8 cellular contexts compared by ENCODE assay signal in genomic region chr12:9707864-9708808, GRCh38. TPM values are rescaled to one million over a fixed set of nuclear protein-coding genes. Genes with fewer than 3 reads are reported as not detected.
DNase-seq lines count a peak whose midpoint lies in the region; ATAC-seq and TF ChIP-seq lines count a peak whose summit lies in the region.

No MANE protein-coding gene starts in this region.

- WGBS in sigmoid colon, 2 donors, result 49 to 59% methylated on average over 12 of the region's 12 CpGs

- CTCF ChIA-PET in Caco-2 (lab: Charles Lee), result interaction anchor here (0.5 to 1.6 kb wide), 10 partner anchors 38 to 759 kb away, joined by 3 to 9 read pairs (median 4); partner anchors contain the start of genes CLEC2D and M6PR

- peak; percentile 54 to 64 for DNase-seq in Caco-2
- DNase-seq in HL-60 (ENCODE audit: low read depth in 1 of 2, low spot score in 1 of 2), result peak; percentile 36 to 74
- DNase-seq in activated gamma-delta T cell treated with anti-CD3 and anti-CD28 coated beads, Interleukin-2, amount 50 U/mL, for 16 hours (ENCODE audit: low read depth), result peak; percentile 56
- peak in 41 of 42 donors; percentile 21 to 80 (median 58) for DNase-seq in head of caudate nucleus
- DNase-seq in sigmoid colon, result no peak
- DNase-seq in NCI-H524 treated with DMSO at 0.1 percent for 48 hours (lab: John Stamatoyannopoulos, UW), result no peak

- H3K4me1 Mint-ChIP-seq in Caco-2 (ENCODE audit: low read depth, unreplicated experiment), result peaks cover 9% of the 10 kb centered on the region

- H3K27ac ChIP-seq in HL-60 (replicated peaks), result peak overlapping the region; percentile 27; the same call in 1 of the 2 replicates
- no peak overlapping the region for H3K27ac ChIP-seq in sigmoid colon

- no peak overlapping the region for H3K4me3 Mint-ChIP-seq in Caco-2 (ENCODE audit: unreplicated experiment)

- no peak overlapping the region for H3K4me3 ChIP-seq in Caco-2 (ENCODE audit: low read depth, low read length)
- no peak overlapping the region for H3K4me3 ChIP-seq in HL-60 (replicated peaks; ENCODE audit: insufficient read depth, low read length)
- no peak overlapping the region for H3K4me3 ChIP-seq in sigmoid colon

- POLR2A ChIA-PET in Caco-2 (lab: Charles Lee), result no interaction called here

- H3K4me1 ChIP-seq in Caco-2 (peaks cover 4% of the 10 kb centered on the region), sigmoid colon (no peaks in the 10 kb centered on the region)

- no peaks in the 10 kb centered on the region for H3K9me3 ChIP-seq in Caco-2
- H3K9me3 ChIP-seq in sigmoid colon, result peaks cover 0 to 4% (median 0%) of the 10 kb centered on the region in 4 donors

- BruUV-seq in Caco-2 (replicated peaks; lab: Mats Ljungman, UMichigan), result no TSS peak

- intact Hi-C loops in Caco-2 (cut with micrococcal nuclease; ENCODE audit: unreplicated experiment) (loop anchor here (1.0 to 5.0 kb wide), 4 partner anchors 74 to 377 kb away; no protein-coding TSS in a partner anchor), head of caudate nucleus (cut with DNase I) (loop anchor here (5.0 kb wide), 1 partner anchor 71 kb away; no protein-coding TSS in a partner anchor), sigmoid colon (cut with DNase I) (loop anchor here (2.0 to 10.0 kb wide), 2 partner anchors 73 to 377 kb away; no protein-coding TSS in a partner anchor)

- no peaks in the 10 kb centered on the region for H3K9me3 Mint-ChIP-seq in Caco-2 (ENCODE audit: unreplicated experiment)

- H3K27me3 ChIP-seq in Caco-2 (replicated peaks; ENCODE audit: control insufficient read depth, insufficient read depth, low read length) (no peaks in the 10 kb centered on the region), HL-60 (ENCODE audit: insufficient read depth, poor library complexity, severe bottlenecking) (no peaks in the 10 kb centered on the region), sigmoid colon (no peaks in the 10 kb centered on the region)

- no peaks in the 10 kb centered on the region for H3K27me3 Mint-ChIP-seq in Caco-2 (ENCODE audit: insufficient read depth, unreplicated experiment)

- H3K36me3 Mint-ChIP-seq in Caco-2 (ENCODE audit: insufficient read depth, unreplicated experiment), result no peaks in the 10 kb centered on the region

- no peaks in the 10 kb centered on the region for H3K36me3 ChIP-seq in Caco-2 (ENCODE audit: control insufficient read depth, insufficient read depth, low read length)
- no peaks in the 10 kb centered on the region for H3K36me3 ChIP-seq in sigmoid colon

- TF ChIP-seq CTCF in Caco-2 (IDR thresholded peaks at IDR 0.05; ENCODE audit: insufficient read depth in 1 of 2, low read depth in 1 of 2, low read length in 1 of 2, severe bottlenecking in 1 of 2, unreplicated experiment in 1 of 2) (peak; percentile 96 to 98), HL-60 (IDR thresholded peaks at IDR 0.05; ENCODE audit: insufficient read depth, low read length) (peak; percentile 28), sigmoid colon (IDR thresholded peaks at IDR 0.05) (peak; percentile 29 to 63 (median 56))

- H3K27ac Mint-ChIP-seq in Caco-2 (ENCODE audit: unreplicated experiment), result no peak overlapping the region

- TF ChIP-seq POLR2A in Raji (IDR thresholded peaks at IDR 0.05; ENCODE audit: insufficient read depth, low read depth, low read length) (peak; percentile 43), sigmoid colon (IDR thresholded peaks at IDR 0.05) (no peak)

- no peak for ATAC-seq in GM21619 (IDR thresholded peaks at IDR 0.05; ENCODE audit: unreplicated experiment)

- TF ChIP-seq EP300 in sigmoid colon (IDR thresholded peaks at IDR 0.05), result no peak

RNA-seq across cellular contexts. Expression of gene CLECL1, which starts 24.8 kb away (rescaled TPM):
- total RNA-seq in Caco-2 (2022) (not detected in 2 replicates), sigmoid colon (not detected)
- 1 to 10 TPM in 1 of 3 donors, not detected in 2; 4.5 TPM for polyA plus RNA-seq in sigmoid colon

RNA-seq across cellular contexts. Expression of gene CLEC2D, which starts 38.6 kb away (rescaled TPM):
- total RNA-seq in Caco-2 (2022) (6.6 and 8.5 TPM in 2 replicates), sigmoid colon (10 to 100 TPM in 1 of 4 donors, 1 to 10 TPM in 3; 6.4 to 18.6 (median 8.8) TPM)
- polyA plus RNA-seq in sigmoid colon, result 10 to 100 TPM in 1 of 3 donors, 1 to 10 TPM in 1, under 1 TPM in 1; 0.69 to 24.0 (median 1.2) TPM

RNA-seq across cellular contexts. Expression of gene CD69, which starts 52.6 kb away (rescaled TPM):
- total RNA-seq in Caco-2 (2022) (not detected in 2 replicates), sigmoid colon (1 to 10 TPM; 2.7 to 7.8 (median 3.6) TPM)
- polyA plus RNA-seq in sigmoid colon, result 10 to 100 TPM in 1 of 3 donors, 1 to 10 TPM in 2; 2.3 to 31.4 (median 3.0) TPM

Comparison
In these comparisons a context has a peak if more than half of its experiments do, and no peak if none do; other contexts are left out.
1. DNase-seq: peak in Caco-2 (2 of 2), HL-60 (2 of 2), activated gamma-delta T cell treated with anti-CD3 and anti-CD28 coated beads, Interleukin-2, amount 50 U/mL, for 16 hours (single experiment) and head of caudate nucleus (41 of 42); none in sigmoid colon (single experiment) and NCI-H524 treated with DMSO at 0.1 percent for 48 hours (single experiment).
2. CTCF ChIP-seq: peak in every context shown above with its lines; median percentile 97 in Caco-2; 56 in sigmoid colon; 28 in HL-60.